1 cellular context compared by ENCODE assay signal in the genomic region with DNA sequence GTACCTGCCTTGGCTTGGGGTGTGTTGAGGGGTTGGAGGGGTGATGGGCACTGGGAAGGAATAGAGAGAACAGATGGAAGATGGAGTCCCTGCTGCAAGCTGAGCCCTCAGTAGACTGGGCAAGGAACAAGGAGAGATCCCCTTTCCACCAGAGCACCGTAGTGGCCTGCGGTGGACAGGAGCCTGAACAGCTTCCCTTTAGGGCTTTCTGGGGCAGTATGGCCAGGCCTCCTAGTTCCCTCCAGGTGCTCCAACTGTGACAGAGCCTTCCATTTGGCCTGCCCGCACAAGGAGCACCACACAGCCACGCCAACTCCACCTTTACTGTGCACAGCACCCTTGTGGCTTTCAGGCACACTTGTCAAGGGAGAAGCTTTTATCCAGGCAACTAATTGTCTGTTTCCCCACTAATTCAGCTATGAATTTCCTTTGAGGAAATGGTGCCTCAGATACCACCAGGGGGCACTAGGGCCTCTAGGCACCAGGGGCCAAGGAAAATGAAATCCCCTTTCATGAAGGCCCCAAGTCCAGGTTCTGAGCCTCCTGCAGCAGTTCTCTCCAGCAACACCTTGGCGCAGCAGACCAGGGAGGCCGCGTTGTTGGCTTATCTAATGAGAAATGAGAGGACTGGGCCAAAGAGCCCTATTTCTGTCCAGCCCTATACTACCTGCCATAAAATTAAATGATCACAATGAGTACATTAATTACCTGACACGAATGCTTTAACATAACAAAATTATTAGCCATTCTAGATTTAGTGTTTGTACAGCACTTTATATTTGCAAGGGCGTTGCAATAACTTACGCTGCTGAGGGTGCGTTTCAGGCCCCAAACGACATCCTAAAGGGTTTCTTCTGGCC.
TF ChIP-seq lines count a peak whose summit lies in the region.

No MANE protein-coding gene starts in this region.

TF ChIP-seq in endothelial cell of umbilical vein, 7 proteins besides CTCF, POLR2A, EP300 and RAD21:
- TF ChIP-seq, protein P1, sequence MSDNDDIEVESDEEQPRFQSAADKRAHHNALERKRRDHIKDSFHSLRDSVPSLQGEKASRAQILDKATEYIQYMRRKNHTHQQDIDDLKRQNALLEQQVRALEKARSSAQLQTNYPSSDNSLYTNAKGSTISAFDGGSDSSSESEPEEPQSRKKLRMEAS (IDR thresholded peaks at IDR 0.05; ENCODE audit: insufficient read depth, insufficient read length), result no peak
- TF ChIP-seq EZH2 (IDR thresholded peaks at IDR 0.05; ENCODE audit: borderline replicate concordance, low read depth, low read length, severe bottlenecking), result no peak
- TF ChIP-seq POLR2AphosphoS5 (IDR thresholded peaks at IDR 0.05; ENCODE audit: insufficient read depth, low read depth, low read length), result no peak
- no peak for TF ChIP-seq MYC (IDR thresholded peaks at IDR 0.05; ENCODE audit: low read depth, low read length)
- no peak for TF ChIP-seq JUN (IDR thresholded peaks at IDR 0.05; ENCODE audit: borderline replicate concordance, insufficient read depth, insufficient read length, low read depth)
- TF ChIP-seq GATA2 (IDR thresholded peaks at IDR 0.05; ENCODE audit: insufficient read depth, insufficient read length, low read depth, low read length), result no peak
- TF ChIP-seq FOS (IDR thresholded peaks at IDR 0.05; ENCODE audit: borderline replicate concordance, insufficient read depth, low read length), result no peak
TF ChIP-seq in endothelial cell of umbilical vein: peak in this region for 0.
